1 cellular context compared by ENCODE assay signal in genomic region chr9:77901771-77902170, GRCh38.
TF ChIP-seq lines count a peak whose summit lies in the region.

No MANE protein-coding gene starts in this region.

TF ChIP-seq in GM23338, 12 proteins besides CTCF, POLR2A, EP300 and RAD21 (continued from another document):
- TF ChIP-seq ZNF462 (CRISPR knock-in tag; IDR thresholded peaks at IDR 0.05) (no peak), NANOG (IDR thresholded peaks at IDR 0.05; ENCODE audit: borderline replicate concordance) (no peak), ZNF331 (CRISPR knock-in tag; IDR thresholded peaks at IDR 0.05; ENCODE audit: low read depth) (no peak)
TF ChIP-seq in GM23338: peak in this region for 0.
